ENCODE assay signal across 22 cellular contexts in the genomic region with DNA sequence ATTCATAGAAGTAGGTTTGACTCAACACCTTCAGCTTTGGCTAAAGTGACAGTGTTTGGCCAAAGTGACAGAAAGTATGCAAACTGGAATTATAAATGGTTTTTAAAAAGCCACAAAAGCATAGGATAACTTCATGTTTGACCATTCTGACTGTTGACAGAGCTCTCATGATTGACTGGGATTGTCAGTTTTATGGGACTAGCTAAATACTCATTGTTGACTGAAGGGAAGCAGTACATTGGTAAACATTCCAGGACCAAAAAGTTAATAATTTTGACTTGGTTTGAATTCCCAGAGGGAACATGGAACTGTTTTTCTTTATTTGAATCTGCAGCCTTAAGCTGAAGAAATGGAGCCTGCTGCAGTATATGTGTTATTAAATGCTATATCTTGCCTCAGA.
"Had no signal": no experiment of that assay in that cellular context is flagged by ENCODE, and none has a peak within 500 bp of the region (broad histone marks: within the 10 kb centered on the region; RNA-seq: fewer than 3 reads in every experiment).

No MANE protein-coding gene starts in this region.

- H3K27me3 ChIP-seq: gastroesophageal sphincter, hepatocyte, left lung, neural progenitor cell, right lobe of liver, tibial nerve, upper lobe of left lung had no signal

- H3K4me1 ChIP-seq: foreskin keratinocyte, gastroesophageal sphincter, heart left ventricle, parathyroid adenoma, right lobe of liver, tibial nerve, upper lobe of left lung had no signal

- H3K79me2 ChIP-seq: hepatocyte, parathyroid adenoma had no signal

- H3K4me3 ChIP-seq: gastroesophageal sphincter, heart left ventricle, hepatocyte, left lung, neural progenitor cell, right lobe of liver, thoracic aorta, tibial nerve, upper lobe of left lung had no signal

- H3K9ac ChIP-seq: neural progenitor cell, parathyroid adenoma had no signal

- DNase-seq: effector CD8-positive, alpha-beta T cell; endodermal cell; foreskin keratinocyte; heart left ventricle; kidney; left lung; mesenchymal stem cell; naive thymus-derived CD4-positive, alpha-beta T cell; right lobe of liver; small intestine; stimulated activated CD4-positive, alpha-beta T cell treated with anti-CD3 and anti-CD28 coated beads, Interleukin-15, amount 100 ng/mL, for 24 hours; stimulated activated CD4-positive, alpha-beta T cell treated with anti-CD3 and anti-CD28 coated beads, Interleukin-2, amount 100 ng/mL, for 48 hours; stimulated activated naive B cell treated with anti-CD40 and anti-IgM and Interleukin-4, amounts not matched to agents 10 μg/mL and 1 μg/mL and 100 μg/mL, for 72 hours; upper lobe of left lung had no signal

- H3K9me3 ChIP-seq: gastroesophageal sphincter, heart left ventricle, left lung, right lobe of liver, thoracic aorta, tibial nerve, upper lobe of left lung had no signal

- ATAC-seq: esophagus mucosa; foreskin keratinocyte; gastroesophageal sphincter; heart left ventricle; left lung; naive thymus-derived CD4-positive, alpha-beta T cell; stimulated activated naive B cell treated with anti-CD40 and anti-IgM and Interleukin-4, amounts not matched to agents 10 μg/mL and 1 μg/mL and 100 μg/mL, for 72 hours had no signal

- H3K36me3 ChIP-seq: gastroesophageal sphincter, heart left ventricle, left lung, neural progenitor cell, right lobe of liver, thoracic aorta, tibial nerve, upper lobe of left lung had no signal

- H2AFZ ChIP-seq: hepatocyte, neural progenitor cell, parathyroid adenoma had no signal

- H3K4me2 ChIP-seq: hepatocyte, neural progenitor cell had no signal

- H3K27ac ChIP-seq: epithelial cell of prostate, foreskin keratinocyte, gastroesophageal sphincter, heart left ventricle, hepatocyte, left lung, neural progenitor cell, parathyroid adenoma, right lobe of liver, thoracic aorta, tibial nerve, upper lobe of left lung had no signal
